Comparison of ENCODE assay signal across 8 cellular contexts in the genomic region with DNA sequence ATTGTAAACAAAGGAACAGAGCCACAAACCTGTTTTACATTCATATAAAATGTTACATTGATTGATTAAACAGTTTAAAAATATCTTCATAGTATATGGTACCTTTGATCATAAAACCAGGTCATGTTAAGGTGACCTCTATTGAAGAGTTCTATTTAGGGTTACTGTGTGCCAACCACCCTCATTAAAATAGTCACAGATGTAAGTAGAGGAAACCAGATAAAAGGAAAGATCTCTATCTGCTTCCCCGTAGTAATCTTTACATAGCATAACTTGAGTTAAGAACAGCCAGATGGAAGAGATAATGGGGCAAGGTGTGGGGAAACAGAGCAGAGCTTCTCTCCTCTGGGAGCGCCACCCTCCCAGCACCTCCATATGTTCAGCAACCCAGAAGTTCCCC.
DNase-seq lines count a peak whose midpoint lies in the region; ATAC-seq and TF ChIP-seq lines count a peak whose summit lies in the region.
"Not testable (repeated sequence)": the region's sequence is repeated elsewhere in the genome, so short reads cannot be mapped to it uniquely, and the experiment has no call there.

No MANE protein-coding gene starts in this region.

- DNase-seq in CD4-positive, CD25-positive, alpha-beta regulatory T cell; HFFc6; T-cell; activated CD4-positive, alpha-beta T cell treated with anti-CD3 and anti-CD28 coated beads, Interleukin-2, amount 10 ng/mL, durations not matched to agents 7 days and 5 days; activated T-cell treated with anti-CD3 and anti-CD28 coated beads, Interleukin-2, amount 50 U/mL, for 72 hours; smooth muscle cell (lab: John Stamatoyannopoulos, UW; ENCODE audit: unreplicated experiment): not testable (repeated sequence)
- peak in 2 of 9 donors; percentile 18 to 20 for DNase-seq in naive thymus-derived CD4-positive, alpha-beta T cell

- CTCF ChIA-PET in T-cell (lab: Charles Lee); activated CD4-positive, alpha-beta T cell treated with anti-CD3 and anti-CD28 coated beads, Interleukin-2, amount 10 ng/mL, durations not matched to agents 7 days and 5 days (lab: Charles Lee); naive thymus-derived CD4-positive, alpha-beta T cell (lab: Charles Lee): not testable (repeated sequence)

- H3K4me3 Mint-ChIP-seq in CD4-positive, CD25-positive, alpha-beta regulatory T cell = peak overlapping the region; percentile 2 to 84 (median 61)
- not testable (repeated sequence) for H3K4me3 Mint-ChIP-seq in HFFc6; activated CD4-positive, alpha-beta T cell treated with anti-CD3 and anti-CD28 coated beads, Interleukin-2, amount 10 ng/mL, durations not matched to agents 7 days and 5 days; activated naive CD8-positive, alpha-beta T cell
- H3K4me3 Mint-ChIP-seq in T-cell = peak overlapping the region; percentile 25 to 41 (median 41)
- peak overlapping the region; percentile 32 to 53 for H3K4me3 Mint-ChIP-seq in activated T-cell treated with anti-CD3 and anti-CD28 coated beads, Interleukin-2, amount 50 U/mL, for 72 hours
- peak overlapping the region in 8 of 10 donors; percentile 19 to 72 (median 57) for H3K4me3 Mint-ChIP-seq in naive thymus-derived CD4-positive, alpha-beta T cell

- TF ChIP-seq CTCF in HFFc6 (IDR thresholded peaks at IDR 0.05); smooth muscle cell (IDR thresholded peaks at IDR 0.05; ENCODE audit: borderline replicate concordance, insufficient read depth, poor library complexity, severe bottlenecking): not testable (repeated sequence)

- H3K79me2 ChIP-seq in smooth muscle cell (ENCODE audit: low read depth) = peaks cover 22% of the 10 kb centered on the region

- H3K36me3 Mint-ChIP-seq in CD4-positive, CD25-positive, alpha-beta regulatory T cell; T-cell; activated CD4-positive, alpha-beta T cell treated with anti-CD3 and anti-CD28 coated beads, Interleukin-2, amount 10 ng/mL, durations not matched to agents 7 days and 5 days (ENCODE audit: low read depth); activated T-cell treated with anti-CD3 and anti-CD28 coated beads, Interleukin-2, amount 50 U/mL, for 72 hours (ENCODE audit: insufficient read depth in 2 of 2); activated naive CD8-positive, alpha-beta T cell: not testable (repeated sequence)
- H3K36me3 Mint-ChIP-seq in HFFc6 (ENCODE audit: low read depth) = peaks cover 17% of the 10 kb centered on the region
- peaks cover 0 to 31% (median 0%) of the 10 kb centered on the region in 5 donors for H3K36me3 Mint-ChIP-seq in naive thymus-derived CD4-positive, alpha-beta T cell

- not testable (repeated sequence) for H3K36me3 ChIP-seq in CD4-positive, CD25-positive, alpha-beta regulatory T cell (ENCODE audit: control insufficient read depth, insufficient read depth, low read length); naive thymus-derived CD4-positive, alpha-beta T cell (ENCODE audit: control insufficient read depth in 2 of 3, insufficient read depth in 3 of 3, low read length in 3 of 3); smooth muscle cell (ENCODE audit: low read depth)

- peaks cover 26 to 60% (median 45%) of the 10 kb centered on the region in 4 donors for H3K4me1 Mint-ChIP-seq in CD4-positive, CD25-positive, alpha-beta regulatory T cell
- H3K4me1 Mint-ChIP-seq in HFFc6 (ENCODE audit: low read depth) (peaks cover 66% of the 10 kb centered on the region), T-cell (peaks cover 44 to 60% (median 56%) of the 10 kb centered on the region in 3 donors)
- peaks cover 49% of the 10 kb centered on the region for H3K4me1 Mint-ChIP-seq in activated CD4-positive, alpha-beta T cell treated with anti-CD3 and anti-CD28 coated beads, Interleukin-2, amount 10 ng/mL, durations not matched to agents 7 days and 5 days
- H3K4me1 Mint-ChIP-seq in activated T-cell treated with anti-CD3 and anti-CD28 coated beads, Interleukin-2, amount 50 U/mL, for 72 hours (ENCODE audit: low read depth) = peaks cover 46% of the 10 kb centered on the region
- H3K4me1 Mint-ChIP-seq in activated naive CD8-positive, alpha-beta T cell (ENCODE audit: low read depth) = peaks cover 25% of the 10 kb centered on the region
- peaks cover 14 to 54% (median 39%) of the 10 kb centered on the region in 7 donors for H3K4me1 Mint-ChIP-seq in naive thymus-derived CD4-positive, alpha-beta T cell

- not testable (repeated sequence) for H3K9me3 ChIP-seq in CD4-positive, CD25-positive, alpha-beta regulatory T cell (ENCODE audit: control insufficient read depth in 2 of 2, low read length in 2 of 2); naive thymus-derived CD4-positive, alpha-beta T cell (ENCODE audit: control insufficient read depth in 2 of 3, low read length in 3 of 3); smooth muscle cell (replicated peaks; ENCODE audit: low read depth)

- not testable (repeated sequence) for H4K20me1 ChIP-seq in smooth muscle cell (ENCODE audit: low read depth)

- intact Hi-C loops in naive thymus-derived CD4-positive, alpha-beta T cell (cut with micrococcal nuclease) = not testable (repeated sequence)

- not testable (repeated sequence) for H3K27me3 ChIP-seq in CD4-positive, CD25-positive, alpha-beta regulatory T cell (ENCODE audit: control insufficient read depth, insufficient read depth, low read length); naive thymus-derived CD4-positive, alpha-beta T cell (ENCODE audit: control insufficient read depth in 2 of 2, insufficient read depth in 2 of 2, low read length in 2 of 2); smooth muscle cell (ENCODE audit: low read depth)

- not testable (repeated sequence) for H3F3A ChIP-seq in smooth muscle cell (ENCODE audit: low read depth)

- POLR2A ChIA-PET in T-cell (lab: Charles Lee); activated CD4-positive, alpha-beta T cell treated with anti-CD3 and anti-CD28 coated beads, Interleukin-2, amount 10 ng/mL, durations not matched to agents 7 days and 5 days (lab: Charles Lee); naive thymus-derived CD4-positive, alpha-beta T cell (lab: Charles Lee): not testable (repeated sequence)

- ATAC-seq in CD4-positive, CD25-positive, alpha-beta regulatory T cell (ENCODE audit: low read depth in 2 of 2) = peak in 1 of 2 donors; percentile 19
- peak in 3 of 4 experiments; percentile 32 to 71 (median 33) for ATAC-seq in T-cell (replicated peaks in 1 of 4)
- ATAC-seq in activated T-cell treated with anti-CD3 and anti-CD28 coated beads, Interleukin-2, amount 50 U/mL, for 72 hours (replicated peaks in 1 of 2) = not testable (repeated sequence)
- peak; percentile 47 for ATAC-seq in naive thymus-derived CD4-positive, alpha-beta T cell

- WGBS in smooth muscle cell (ENCODE audit: low lambda C conversion rate) = 35% methylated on average over 1 of the region's 2 CpGs

- not testable (repeated sequence) for H3K27ac ChIP-seq in CD4-positive, CD25-positive, alpha-beta regulatory T cell (ENCODE audit: insufficient read depth, low read length, poor library complexity, severe bottlenecking); naive thymus-derived CD4-positive, alpha-beta T cell (ENCODE audit: low read depth, low read length)
- H3K27ac ChIP-seq in smooth muscle cell (ENCODE audit: low read depth) = peak overlapping the region; percentile 53

- H3K4me3 ChIP-seq in CD4-positive, CD25-positive, alpha-beta regulatory T cell (ENCODE audit: low read depth, low read length) = peak overlapping the region; percentile 41
- not testable (repeated sequence) for H3K4me3 ChIP-seq in naive thymus-derived CD4-positive, alpha-beta T cell (ENCODE audit: low read length); smooth muscle cell

- H2AFZ ChIP-seq in smooth muscle cell (ENCODE audit: low read depth) = not testable (repeated sequence)

- peaks cover 21% of the 10 kb centered on the region for H3K4me1 ChIP-seq in CD4-positive, CD25-positive, alpha-beta regulatory T cell (ENCODE audit: control insufficient read depth, insufficient read depth, low read length, poor library complexity, severe bottlenecking)
- H3K4me1 ChIP-seq in naive thymus-derived CD4-positive, alpha-beta T cell (ENCODE audit: control insufficient read depth in 2 of 2, insufficient read depth in 2 of 2, low read length in 2 of 2) = peaks cover 13 to 20% of the 10 kb centered on the region in 2 donors
- not testable (repeated sequence) for H3K4me1 ChIP-seq in smooth muscle cell (ENCODE audit: low read depth)

- not testable (repeated sequence) for H3K9ac ChIP-seq in smooth muscle cell (ENCODE audit: low read depth)

- peak overlapping the region in 1 of 3 donors; percentile 64 for H3K27ac Mint-ChIP-seq in CD4-positive, CD25-positive, alpha-beta regulatory T cell
- peak overlapping the region; percentile 44; the same call in 1 of the 2 replicates for H3K27ac Mint-ChIP-seq in HFFc6
- H3K27ac Mint-ChIP-seq in T-cell = peak overlapping the region in 1 of 2 donors; percentile 39
- H3K27ac Mint-ChIP-seq in activated CD4-positive, alpha-beta T cell treated with anti-CD3 and anti-CD28 coated beads, Interleukin-2, amount 10 ng/mL, durations not matched to agents 7 days and 5 days = peak overlapping the region; percentile 61
- H3K27ac Mint-ChIP-seq in activated T-cell treated with anti-CD3 and anti-CD28 coated beads, Interleukin-2, amount 50 U/mL, for 72 hours = peak overlapping the region; percentile 77
- H3K27ac Mint-ChIP-seq in activated naive CD8-positive, alpha-beta T cell = peak overlapping the region; percentile 18
- H3K27ac Mint-ChIP-seq in naive thymus-derived CD4-positive, alpha-beta T cell = peak overlapping the region in 4 of 9 donors; percentile 9 to 77 (median 42)

- H3K27me3 Mint-ChIP-seq in CD4-positive, CD25-positive, alpha-beta regulatory T cell; HFFc6 (ENCODE audit: insufficient read depth); T-cell; activated CD4-positive, alpha-beta T cell treated with anti-CD3 and anti-CD28 coated beads, Interleukin-2, amount 10 ng/mL, durations not matched to agents 7 days and 5 days; activated T-cell treated with anti-CD3 and anti-CD28 coated beads, Interleukin-2, amount 50 U/mL, for 72 hours (ENCODE audit: low read depth); activated naive CD8-positive, alpha-beta T cell; naive thymus-derived CD4-positive, alpha-beta T cell: not testable (repeated sequence)

- H3K9me3 Mint-ChIP-seq in CD4-positive, CD25-positive, alpha-beta regulatory T cell; T-cell; activated CD4-positive, alpha-beta T cell treated with anti-CD3 and anti-CD28 coated beads, Interleukin-2, amount 10 ng/mL, durations not matched to agents 7 days and 5 days; activated T-cell treated with anti-CD3 and anti-CD28 coated beads, Interleukin-2, amount 50 U/mL, for 72 hours; activated naive CD8-positive, alpha-beta T cell (ENCODE audit: low read depth): not testable (repeated sequence)
- peaks cover 25% of the 10 kb centered on the region for H3K9me3 Mint-ChIP-seq in HFFc6
- peaks cover 0 to 17% (median 0%) of the 10 kb centered on the region in 11 donors for H3K9me3 Mint-ChIP-seq in naive thymus-derived CD4-positive, alpha-beta T cell

- H3K4me2 ChIP-seq in smooth muscle cell = not testable (repeated sequence)
